1 cellular context compared by ENCODE assay signal in the genomic region with DNA sequence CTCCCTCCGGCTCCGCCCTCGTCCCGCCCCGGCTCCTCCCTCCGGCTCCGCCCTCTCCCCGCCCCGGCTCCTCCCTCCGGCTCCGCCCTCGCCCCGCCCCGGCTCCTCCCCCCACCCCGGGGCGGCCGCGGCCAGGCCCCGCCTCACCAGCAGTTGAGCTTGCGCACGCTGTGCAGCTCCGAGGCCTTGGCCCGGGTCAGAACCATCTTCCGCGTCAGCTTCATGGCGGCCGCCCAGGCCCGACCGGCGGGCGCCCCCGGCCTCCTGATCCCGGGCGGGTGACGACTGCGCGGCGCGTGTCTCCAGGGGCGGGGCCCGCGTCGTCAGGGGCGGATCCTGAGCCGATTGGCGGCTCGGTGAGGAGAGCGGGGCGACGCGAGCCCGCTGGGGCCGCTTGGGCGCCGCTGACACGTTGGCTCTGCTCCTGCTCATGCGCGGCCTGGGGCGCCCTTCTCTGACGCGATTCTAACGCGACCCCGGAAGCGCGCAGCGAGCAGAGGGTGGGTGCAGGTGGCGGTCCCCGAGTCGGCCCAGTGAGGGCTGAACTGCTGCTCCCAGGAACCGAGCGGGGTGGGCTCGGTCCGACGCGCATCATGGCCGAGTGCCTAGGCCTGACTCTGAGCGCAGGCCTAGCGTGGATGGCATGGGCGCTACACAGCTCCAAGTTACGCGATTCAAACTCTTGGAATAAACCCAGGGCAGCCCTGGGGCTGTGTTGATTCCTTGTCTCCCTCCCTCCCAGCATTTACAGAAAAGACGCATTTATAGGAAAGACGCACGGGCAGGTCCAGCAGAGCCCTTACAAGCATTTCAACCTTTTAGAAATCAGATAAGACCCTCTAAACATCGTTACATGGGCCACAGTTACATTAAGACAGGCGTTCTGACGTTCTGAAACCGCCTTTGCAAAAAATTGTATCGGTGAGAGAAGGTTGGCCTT.
A peak's percentile ranks its signal among the peaks of the same experiment; 100 is the strongest.
TF ChIP-seq lines count a peak whose summit lies in the region.

Gene CFAP410, minus strand, starts transcription at position 420 of the 940 bp plus-strand sequence. Its CDS starts 196 bp downstream, at position 224.

TF ChIP-seq in K562, 482 proteins besides CTCF, POLR2A, EP300 and RAD21 (continued from another document and continues in another):
- TF ChIP-seq, protein P1, sequence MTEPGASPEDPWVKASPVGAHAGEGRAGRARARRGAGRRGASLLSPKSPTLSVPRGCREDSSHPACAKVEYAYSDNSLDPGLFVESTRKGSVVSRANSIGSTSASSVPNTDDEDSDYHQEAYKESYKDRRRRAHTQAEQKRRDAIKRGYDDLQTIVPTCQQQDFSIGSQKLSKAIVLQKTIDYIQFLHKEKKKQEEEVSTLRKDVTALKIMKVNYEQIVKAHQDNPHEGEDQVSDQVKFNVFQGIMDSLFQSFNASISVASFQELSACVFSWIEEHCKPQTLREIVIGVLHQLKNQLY (CRISPR knock-in tag; conservative IDR thresholded peaks at IDR 0.05), result 0 out of 4 replicates have a peak, but pooled peaks of 1 of the 2 experiments have one; percentile 82
- no peak for TF ChIP-seq ADNP (tag; IDR thresholded peaks at IDR 0.05)
- peak in 1 of 2 experiments; percentile 6; a peak in 1 of 4 replicates for TF ChIP-seq RCOR1 (IDR thresholded peaks at IDR 0.05; ENCODE audit: borderline replicate concordance in 1 of 2, low read depth in 2 of 2, low read length in 2 of 2)
- TF ChIP-seq ZNF239 (CRISPR knock-in tag; IDR thresholded peaks at IDR 0.05), result no peak
- TF ChIP-seq ELF2 (CRISPR knock-in tag; IDR thresholded peaks at IDR 0.05), result peak; percentile 100
- TF ChIP-seq MXD1 (CRISPR knock-in tag; IDR thresholded peaks at IDR 0.05; ENCODE audit: borderline replicate concordance, poor library complexity, severe bottlenecking), result peak; percentile 87
- no peak for TF ChIP-seq SNIP1 (IDR thresholded peaks at IDR 0.05; ENCODE audit: low read depth)
- TF ChIP-seq E2F6 (IDR thresholded peaks at IDR 0.05; ENCODE audit: borderline replicate concordance in 1 of 2, extremely low read depth in 1 of 2, insufficient read depth in 1 of 2, insufficient read length in 1 of 2, low read depth in 1 of 2, low read length in 1 of 2, poor library complexity in 1 of 2, severe bottlenecking in 1 of 2), result peak in 1 of 2 experiments; percentile 46
- TF ChIP-seq SMARCE1 (IDR thresholded peaks at IDR 0.05), result no peak
- TF ChIP-seq ARNT (IDR thresholded peaks at IDR 0.05), result no peak
- TF ChIP-seq KDM2B (CRISPR knock-in tag; IDR thresholded peaks at IDR 0.05), result 0 out of 2 replicates have a peak, but pooled peaks have one; percentile 71
- no peak for TF ChIP-seq HNRNPK (IDR thresholded peaks at IDR 0.05; ENCODE audit: low read depth, low read length, poor library complexity, severe bottlenecking)
- TF ChIP-seq, protein P2, sequence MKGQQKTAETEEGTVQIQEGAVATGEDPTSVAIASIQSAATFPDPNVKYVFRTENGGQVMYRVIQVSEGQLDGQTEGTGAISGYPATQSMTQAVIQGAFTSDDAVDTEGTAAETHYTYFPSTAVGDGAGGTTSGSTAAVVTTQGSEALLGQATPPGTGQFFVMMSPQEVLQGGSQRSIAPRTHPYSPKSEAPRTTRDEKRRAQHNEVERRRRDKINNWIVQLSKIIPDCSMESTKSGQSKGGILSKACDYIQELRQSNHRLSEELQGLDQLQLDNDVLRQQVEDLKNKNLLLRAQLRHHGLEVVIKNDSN (CRISPR knock-in tag; IDR thresholded peaks at IDR 0.05), result peak; percentile 26
- TF ChIP-seq ZNF143 (CRISPR knock-in tag; IDR thresholded peaks at IDR 0.05), result peak; percentile 37; the same call in 1 of the 2 replicates
- no peak for TF ChIP-seq SMARCA5 (IDR thresholded peaks at IDR 0.05)
- peak; percentile 79 for TF ChIP-seq L3MBTL2 (IDR thresholded peaks at IDR 0.05)
- peak; percentile 54; the same call in 1 of the 2 replicates for TF ChIP-seq POLR2AphosphoS5 (IDR thresholded peaks at IDR 0.05; ENCODE audit: control insufficient read depth, insufficient read depth, low read depth, low read length)
- TF ChIP-seq HDAC3 (IDR thresholded peaks at IDR 0.05; ENCODE audit: borderline replicate concordance, partially characterized antibody), result no peak
- no peak for TF ChIP-seq RBM25 (IDR thresholded peaks at IDR 0.05; ENCODE audit: low read depth, low read length, severe bottlenecking)
- no peak for TF ChIP-seq NUFIP1 (IDR thresholded peaks at IDR 0.05; ENCODE audit: partially characterized antibody)
- peak; percentile 98 for TF ChIP-seq U2AF1 (optimal IDR thresholded peaks at IDR 0.05; ENCODE audit: low read depth, low read length)
- TF ChIP-seq HOXB6 (CRISPR knock-in tag; IDR thresholded peaks at IDR 0.05; ENCODE audit: borderline replicate concordance), result no peak
- TF ChIP-seq MYC (IDR thresholded peaks at IDR 0.05; ENCODE audit: low read depth, low read length), result peak; percentile 96
- TF ChIP-seq MYC (CRISPR knock-in tag; IDR thresholded peaks at IDR 0.05; ENCODE audit: borderline replicate concordance, low read depth), result peak; percentile 95
- no peak for TF ChIP-seq MIER1 (IDR thresholded peaks at IDR 0.05; ENCODE audit: low read depth)
- no peak for TF ChIP-seq MED1 (CRISPR knock-in tag; IDR thresholded peaks at IDR 0.05; ENCODE audit: borderline replicate concordance)
- TF ChIP-seq FUS (optimal IDR thresholded peaks at IDR 0.05; ENCODE audit: low read depth, low read length), result peak; percentile 63
- TF ChIP-seq, protein P3, sequence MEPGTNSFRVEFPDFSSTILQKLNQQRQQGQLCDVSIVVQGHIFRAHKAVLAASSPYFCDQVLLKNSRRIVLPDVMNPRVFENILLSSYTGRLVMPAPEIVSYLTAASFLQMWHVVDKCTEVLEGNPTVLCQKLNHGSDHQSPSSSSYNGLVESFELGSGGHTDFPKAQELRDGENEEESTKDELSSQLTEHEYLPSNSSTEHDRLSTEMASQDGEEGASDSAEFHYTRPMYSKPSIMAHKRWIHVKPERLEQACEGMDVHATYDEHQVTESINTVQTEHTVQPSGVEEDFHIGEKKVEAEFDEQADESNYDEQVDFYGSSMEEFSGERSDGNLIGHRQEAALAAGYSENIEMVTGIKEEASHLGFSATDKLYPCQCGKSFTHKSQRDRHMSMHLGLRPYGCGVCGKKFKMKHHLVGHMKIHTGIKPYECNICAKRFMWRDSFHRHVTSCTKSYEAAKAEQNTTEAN (CRISPR knock-in tag; IDR thresholded peaks at IDR 0.05), result 0 out of 2 replicates have a peak, but pooled peaks have one; percentile 66
- TF ChIP-seq BRF1 (IDR thresholded peaks at IDR 0.05; ENCODE audit: borderline replicate concordance, extremely low read depth, insufficient read length), result no peak
- TF ChIP-seq, protein P4, sequence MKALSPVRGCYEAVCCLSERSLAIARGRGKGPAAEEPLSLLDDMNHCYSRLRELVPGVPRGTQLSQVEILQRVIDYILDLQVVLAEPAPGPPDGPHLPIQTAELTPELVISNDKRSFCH (CRISPR knock-in tag; IDR thresholded peaks at IDR 0.05), result no peak
- TF ChIP-seq, protein P4 (tag; IDR thresholded peaks at IDR 0.05), result peak; percentile 67
- TF ChIP-seq, protein P5, sequence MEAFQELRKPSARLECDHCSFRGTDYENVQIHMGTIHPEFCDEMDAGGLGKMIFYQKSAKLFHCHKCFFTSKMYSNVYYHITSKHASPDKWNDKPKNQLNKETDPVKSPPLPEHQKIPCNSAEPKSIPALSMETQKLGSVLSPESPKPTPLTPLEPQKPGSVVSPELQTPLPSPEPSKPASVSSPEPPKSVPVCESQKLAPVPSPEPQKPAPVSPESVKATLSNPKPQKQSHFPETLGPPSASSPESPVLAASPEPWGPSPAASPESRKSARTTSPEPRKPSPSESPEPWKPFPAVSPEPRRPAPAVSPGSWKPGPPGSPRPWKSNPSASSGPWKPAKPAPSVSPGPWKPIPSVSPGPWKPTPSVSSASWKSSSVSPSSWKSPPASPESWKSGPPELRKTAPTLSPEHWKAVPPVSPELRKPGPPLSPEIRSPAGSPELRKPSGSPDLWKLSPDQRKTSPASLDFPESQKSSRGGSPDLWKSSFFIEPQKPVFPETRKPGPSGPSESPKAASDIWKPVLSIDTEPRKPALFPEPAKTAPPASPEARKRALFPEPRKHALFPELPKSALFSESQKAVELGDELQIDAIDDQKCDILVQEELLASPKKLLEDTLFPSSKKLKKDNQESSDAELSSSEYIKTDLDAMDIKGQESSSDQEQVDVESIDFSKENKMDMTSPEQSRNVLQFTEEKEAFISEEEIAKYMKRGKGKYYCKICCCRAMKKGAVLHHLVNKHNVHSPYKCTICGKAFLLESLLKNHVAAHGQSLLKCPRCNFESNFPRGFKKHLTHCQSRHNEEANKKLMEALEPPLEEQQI (IDR thresholded peaks at IDR 0.05), result no peak
- no peak for TF ChIP-seq POLR3A (IDR thresholded peaks at IDR 0.05; ENCODE audit: borderline replicate concordance, extremely low read depth, insufficient read depth, insufficient read length)
- peak; percentile 85 for TF ChIP-seq TAF7 (tag; IDR thresholded peaks at IDR 0.05)
- 0 out of 2 replicates have a peak, but pooled peaks have one; percentile 29 for TF ChIP-seq HMG20A (CRISPR knock-in tag; conservative IDR thresholded peaks at IDR 0.05)
- TF ChIP-seq GATAD2B (IDR thresholded peaks at IDR 0.05; ENCODE audit: borderline replicate concordance), result peak; percentile 95
- TF ChIP-seq PTRF (tag; IDR thresholded peaks at IDR 0.05), result no peak
- no peak for TF ChIP-seq COPS2 (conservative IDR thresholded peaks at IDR 0.05)
- TF ChIP-seq PHF8 (IDR thresholded peaks at IDR 0.05; ENCODE audit: borderline replicate concordance, low read length), result peak; percentile 99
- TF ChIP-seq SAP30 (IDR thresholded peaks at IDR 0.05; ENCODE audit: borderline replicate concordance, insufficient read depth, low read depth, low read length, poor library complexity, severe bottlenecking), result peak; percentile 99
- no peak for TF ChIP-seq RBM17 (IDR thresholded peaks at IDR 0.05; ENCODE audit: borderline replicate concordance, low read depth, low read length)
- TF ChIP-seq HNRNPLL (IDR thresholded peaks at IDR 0.05; ENCODE audit: low read depth, low read length, poor library complexity, severe bottlenecking), result no peak
- no peak for TF ChIP-seq BRD4 (IDR thresholded peaks at IDR 0.05)
- peak; percentile 96 for TF ChIP-seq PCBP1 (IDR thresholded peaks at IDR 0.05; ENCODE audit: low read depth, low read length, poor library complexity, severe bottlenecking)
- TF ChIP-seq ZNF232 (CRISPR knock-in tag; IDR thresholded peaks at IDR 0.05), result no peak
- TF ChIP-seq, protein P6, sequence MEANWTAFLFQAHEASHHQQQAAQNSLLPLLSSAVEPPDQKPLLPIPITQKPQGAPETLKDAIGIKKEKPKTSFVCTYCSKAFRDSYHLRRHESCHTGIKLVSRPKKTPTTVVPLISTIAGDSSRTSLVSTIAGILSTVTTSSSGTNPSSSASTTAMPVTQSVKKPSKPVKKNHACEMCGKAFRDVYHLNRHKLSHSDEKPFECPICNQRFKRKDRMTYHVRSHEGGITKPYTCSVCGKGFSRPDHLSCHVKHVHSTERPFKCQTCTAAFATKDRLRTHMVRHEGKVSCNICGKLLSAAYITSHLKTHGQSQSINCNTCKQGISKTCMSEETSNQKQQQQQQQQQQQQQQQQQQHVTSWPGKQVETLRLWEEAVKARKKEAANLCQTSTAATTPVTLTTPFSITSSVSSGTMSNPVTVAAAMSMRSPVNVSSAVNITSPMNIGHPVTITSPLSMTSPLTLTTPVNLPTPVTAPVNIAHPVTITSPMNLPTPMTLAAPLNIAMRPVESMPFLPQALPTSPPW (CRISPR knock-in tag; IDR thresholded peaks at IDR 0.05), result peak; percentile 87
- peak; percentile 9; the same call in 1 of the 2 replicates for TF ChIP-seq HDAC6 (IDR thresholded peaks at IDR 0.05; ENCODE audit: low read depth, low read length)
- peak; percentile 59; the same call in 1 of the 2 replicates for TF ChIP-seq FOXO4 (CRISPR knock-in tag; IDR thresholded peaks at IDR 0.05)
- no peak; the same call in 1 of the 2 replicates for TF ChIP-seq CBX1 (IDR thresholded peaks at IDR 0.05; ENCODE audit: low read depth)
- no peak; the same call in 1 of the 2 replicates for TF ChIP-seq ZC3H4 (CRISPR knock-in tag; IDR thresholded peaks at IDR 0.05; ENCODE audit: borderline replicate concordance)
- no peak for TF ChIP-seq ZNF77 (CRISPR knock-in tag; IDR thresholded peaks at IDR 0.05)
- TF ChIP-seq XRCC3 (IDR thresholded peaks at IDR 0.05), result no peak
- TF ChIP-seq, protein P7, sequence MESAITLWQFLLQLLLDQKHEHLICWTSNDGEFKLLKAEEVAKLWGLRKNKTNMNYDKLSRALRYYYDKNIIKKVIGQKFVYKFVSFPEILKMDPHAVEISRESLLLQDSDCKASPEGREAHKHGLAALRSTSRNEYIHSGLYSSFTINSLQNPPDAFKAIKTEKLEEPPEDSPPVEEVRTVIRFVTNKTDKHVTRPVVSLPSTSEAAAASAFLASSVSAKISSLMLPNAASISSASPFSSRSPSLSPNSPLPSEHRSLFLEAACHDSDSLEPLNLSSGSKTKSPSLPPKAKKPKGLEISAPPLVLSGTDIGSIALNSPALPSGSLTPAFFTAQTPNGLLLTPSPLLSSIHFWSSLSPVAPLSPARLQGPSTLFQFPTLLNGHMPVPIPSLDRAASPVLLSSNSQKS (CRISPR knock-in tag; IDR thresholded peaks at IDR 0.05), result 0 out of 2 replicates have a peak, but pooled peaks have one; percentile 55
- TF ChIP-seq E2F4 (CRISPR knock-in tag; IDR thresholded peaks at IDR 0.05; ENCODE audit: low read depth), result no peak
